1 cellular context compared by ENCODE assay signal in genomic region chrX:13085533-13085932, GRCh38.
TF ChIP-seq lines count a peak whose summit lies in the region.

No MANE protein-coding gene starts in this region.

TF ChIP-seq in GM12878, 131 proteins besides CTCF, POLR2A, EP300 and RAD21 (continued from another document and continues in another):
- TF ChIP-seq E2F8 (IDR thresholded peaks at IDR 0.05; ENCODE audit: low read depth, partially characterized antibody) = no peak
- TF ChIP-seq TAF1 (IDR thresholded peaks at IDR 0.05; ENCODE audit: borderline replicate concordance, low read depth, low read length) = peak; percentile 87
- peak in 1 of 2 experiments; percentile 29; a peak in 1 of 4 replicates for TF ChIP-seq ETV6 (conservative IDR thresholded peaks at IDR 0.05 in 1 of 2, IDR thresholded peaks at IDR 0.05 in 1 of 2; ENCODE audit: borderline replicate concordance in 1 of 2, low read depth in 1 of 2)
- no peak for TF ChIP-seq ESRRA (IDR thresholded peaks at IDR 0.05; ENCODE audit: low read length)
- no peak for TF ChIP-seq EZH2 (IDR thresholded peaks at IDR 0.05; ENCODE audit: borderline replicate concordance, control insufficient read depth, low read depth, low read length)
- no peak for TF ChIP-seq IKZF2 (IDR thresholded peaks at IDR 0.05)
- TF ChIP-seq KLF5 (IDR thresholded peaks at IDR 0.05; ENCODE audit: partially characterized antibody) = no peak
- no peak for TF ChIP-seq BCL11A (IDR thresholded peaks at IDR 0.05; ENCODE audit: low read depth, low read length)
- TF ChIP-seq POLR2AphosphoS2 (IDR thresholded peaks at IDR 0.05; ENCODE audit: low read depth, low read length) = no peak
- peak; percentile 48 for TF ChIP-seq MLLT1 (IDR thresholded peaks at IDR 0.05)
- TF ChIP-seq IRF4 (IDR thresholded peaks at IDR 0.05; ENCODE audit: low read depth, low read length) = no peak
- TF ChIP-seq CHD4 (IDR thresholded peaks at IDR 0.05) = no peak
- no peak for TF ChIP-seq CHD2 (IDR thresholded peaks at IDR 0.05; ENCODE audit: borderline replicate concordance, low read depth, low read length)
- no peak for TF ChIP-seq HCFC1 (IDR thresholded peaks at IDR 0.05; ENCODE audit: low read length)
- TF ChIP-seq ZNF622 (IDR thresholded peaks at IDR 0.05) = no peak
- peak; percentile 78 for TF ChIP-seq BCL3 (IDR thresholded peaks at IDR 0.05; ENCODE audit: borderline replicate concordance, insufficient read depth, low read depth, low read length, poor library complexity, severe bottlenecking)
- TF ChIP-seq ATF3 (IDR thresholded peaks at IDR 0.05; ENCODE audit: borderline replicate concordance, extremely low read depth, low read depth, low read length) = no peak
- TF ChIP-seq SRF (IDR thresholded peaks at IDR 0.05; ENCODE audit: low read depth in 2 of 2, low read length in 2 of 2) = 0 out of 4 replicates have a peak, but pooled peaks of 1 of the 2 experiments have one; percentile 61
- TF ChIP-seq YY1 (IDR thresholded peaks at IDR 0.05; ENCODE audit: low read depth, low read length) = 0 out of 2 replicates have a peak, but pooled peaks have one; percentile 20
- TF ChIP-seq SMAD5 (IDR thresholded peaks at IDR 0.05; ENCODE audit: low read depth) = no peak
- peak; percentile 22 for TF ChIP-seq SKIL (IDR thresholded peaks at IDR 0.05; ENCODE audit: low read depth, poor library complexity, severe bottlenecking)
- TF ChIP-seq ZZZ3 (IDR thresholded peaks at IDR 0.05; ENCODE audit: control insufficient read depth, insufficient read length, low read depth) = no peak
- no peak for TF ChIP-seq SREBF2 (IDR thresholded peaks at IDR 0.05; ENCODE audit: low read length)
- 0 out of 2 replicates have a peak, but pooled peaks have one; percentile 16 for TF ChIP-seq PAX5 (IDR thresholded peaks at IDR 0.05; ENCODE audit: borderline replicate concordance, low read depth, low read length)
- TF ChIP-seq SMARCA5 (IDR thresholded peaks at IDR 0.05) = no peak
- no peak for TF ChIP-seq NR2C1 (IDR thresholded peaks at IDR 0.05)
- TF ChIP-seq EGR1 (IDR thresholded peaks at IDR 0.05; ENCODE audit: borderline replicate concordance in 1 of 2, low read depth in 2 of 2, low read length in 2 of 2) = no peak
- TF ChIP-seq NR2C2 (IDR thresholded peaks at IDR 0.05; ENCODE audit: borderline replicate concordance, control insufficient read depth, insufficient read length, low read depth) = no peak
- no peak for TF ChIP-seq ASH2L (IDR thresholded peaks at IDR 0.05; ENCODE audit: borderline replicate concordance, low read depth)
- no peak for TF ChIP-seq JUND (IDR thresholded peaks at IDR 0.05; ENCODE audit: low read depth, low read length)
- TF ChIP-seq DPF2 (IDR thresholded peaks at IDR 0.05) = no peak
- no peak for TF ChIP-seq MXI1 (IDR thresholded peaks at IDR 0.05; ENCODE audit: low read depth, low read length)
- TF ChIP-seq JUNB (IDR thresholded peaks at IDR 0.05) = no peak
- 0 out of 2 replicates have a peak, but pooled peaks have one; percentile 19 for TF ChIP-seq CREM (IDR thresholded peaks at IDR 0.05; ENCODE audit: low read depth)
- no peak for TF ChIP-seq RB1 (IDR thresholded peaks at IDR 0.05; ENCODE audit: borderline replicate concordance)
- no peak for TF ChIP-seq PAX8 (IDR thresholded peaks at IDR 0.05)
- no peak for TF ChIP-seq MYB (IDR thresholded peaks at IDR 0.05; ENCODE audit: borderline replicate concordance, low read depth, low read length)
- no peak for TF ChIP-seq RBBP5 (conservative IDR thresholded peaks at IDR 0.05)
- peak; percentile 14 for TF ChIP-seq SMAD1 (IDR thresholded peaks at IDR 0.05; ENCODE audit: low read depth, partially characterized antibody)
- TF ChIP-seq POLR2AphosphoS5 (IDR thresholded peaks at IDR 0.05; ENCODE audit: low read length) = peak; percentile 90
- TF ChIP-seq ATF7 (IDR thresholded peaks at IDR 0.05; ENCODE audit: low read depth) = no peak
- TF ChIP-seq ZNF207 (IDR thresholded peaks at IDR 0.05; ENCODE audit: borderline replicate concordance) = no peak
- no peak for TF ChIP-seq BACH1 (IDR thresholded peaks at IDR 0.05; ENCODE audit: borderline replicate concordance)
- no peak for TF ChIP-seq CREB1 (IDR thresholded peaks at IDR 0.05; ENCODE audit: low read depth)
- TF ChIP-seq NRF1 (conservative IDR thresholded peaks at IDR 0.05; ENCODE audit: low read depth, low read length) = no peak
- no peak for TF ChIP-seq SUPT20H (IDR thresholded peaks at IDR 0.05; ENCODE audit: borderline replicate concordance, control insufficient read depth, low read depth, low read length)
- TF ChIP-seq CUX1 (IDR thresholded peaks at IDR 0.05; ENCODE audit: insufficient replicate concordance, low read depth, low read length) = peak; percentile 62
- TF ChIP-seq SUZ12 (IDR thresholded peaks at IDR 0.05; ENCODE audit: unreplicated experiment) = no peak
- no peak for TF ChIP-seq TCF3 (IDR thresholded peaks at IDR 0.05; ENCODE audit: borderline replicate concordance, insufficient read depth, low read depth, low read length)
- TF ChIP-seq NFIC (IDR thresholded peaks at IDR 0.05; ENCODE audit: low read depth, low read length) = no peak
- TF ChIP-seq CBX5 (IDR thresholded peaks at IDR 0.05; ENCODE audit: low read depth) = no peak
- no peak for TF ChIP-seq ZBTB11 (CRISPR knock-in tag; IDR thresholded peaks at IDR 0.05)
- no peak for TF ChIP-seq BMI1 (IDR thresholded peaks at IDR 0.05; ENCODE audit: borderline replicate concordance)
- TF ChIP-seq FOXM1 (IDR thresholded peaks at IDR 0.05; ENCODE audit: low read depth, low read length) = no peak
- TF ChIP-seq CEBPB (IDR thresholded peaks at IDR 0.05; ENCODE audit: borderline replicate concordance in 1 of 2, low read depth in 2 of 2, low read length in 2 of 2) = no peak
